In the genomic region with DNA sequence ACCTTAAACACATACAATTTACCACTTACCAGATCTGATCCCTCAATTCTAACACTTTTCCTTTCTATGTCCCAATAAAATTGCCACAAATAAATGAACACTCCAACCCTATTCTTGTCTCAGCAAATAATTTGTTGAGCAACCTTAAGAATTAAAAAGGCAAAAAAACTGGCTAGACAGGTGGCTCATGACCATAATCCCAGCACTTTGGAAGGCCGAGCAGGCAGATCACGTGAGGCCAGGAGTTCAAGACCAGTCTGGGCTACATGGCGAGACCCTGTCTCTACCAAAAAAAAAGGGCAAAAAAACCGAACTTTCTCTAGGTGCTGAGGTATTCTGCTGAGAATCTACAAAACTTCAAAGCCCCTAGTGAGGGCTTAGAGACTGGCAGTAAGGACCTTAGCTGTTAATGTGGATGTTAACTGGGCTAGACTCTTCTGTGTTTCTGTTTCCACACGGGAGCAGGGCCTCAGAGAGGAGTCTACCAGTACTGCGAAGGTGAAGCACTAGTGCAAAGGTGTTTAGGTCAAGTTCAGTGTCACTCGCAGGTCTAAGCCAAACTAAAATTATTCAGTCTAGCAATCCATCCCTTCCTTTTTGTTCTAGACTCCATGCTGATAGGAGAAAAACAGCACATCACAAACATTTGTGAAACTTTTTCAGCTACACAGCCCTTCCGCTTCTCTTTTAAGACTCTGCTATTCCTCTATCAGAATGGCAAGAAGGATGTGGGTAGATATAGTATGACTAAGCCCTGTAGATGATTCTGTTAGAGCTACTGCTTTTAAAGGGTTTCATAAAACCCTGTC, we compare ENCODE assay signal across 1 cellular context.
TF ChIP-seq lines count a peak whose summit lies in the region.

No MANE protein-coding gene starts in this region.

TF ChIP-seq in IMR-90, 13 proteins besides CTCF, POLR2A, EP300 and RAD21 (continued from another document):
- TF ChIP-seq RFX5 (IDR thresholded peaks at IDR 0.05; ENCODE audit: low read depth, low read length) (no peak), RCOR1 (IDR thresholded peaks at IDR 0.05; ENCODE audit: insufficient replicate concordance, low read length) (no peak), NFE2L2 (IDR thresholded peaks at IDR 0.05; ENCODE audit: low read depth, low read length) (no peak)
